8 cellular contexts compared by ENCODE assay signal in genomic region chr9:70421020-70421271, GRCh38. TPM values are rescaled to one million over a fixed set of nuclear protein-coding genes. Genes with fewer than 3 reads are reported as not detected.
A peak's percentile ranks its signal among the peaks of the same experiment; 100 is the strongest.
DNase-seq lines count a peak whose midpoint lies in the region; ATAC-seq and TF ChIP-seq lines count a peak whose summit lies in the region.

No MANE protein-coding gene starts in this region.

- peaks cover 0 to 6% of the 10 kb centered on the region in 2 donors for H3K36me3 Mint-ChIP-seq in CD4-positive, alpha-beta memory T cell
- H3K36me3 Mint-ChIP-seq in neural crest cell (ENCODE audit: low read depth) = no peaks in the 10 kb centered on the region

- H3K4me2 ChIP-seq in OCI-LY3 (ENCODE audit: low read length) = peak overlapping the region; percentile 93

- TF ChIP-seq CTCF in OCI-LY3 (IDR thresholded peaks at IDR 0.05; ENCODE audit: low read depth, low read length) (no peak), neural crest cell (conservative IDR thresholded peaks at IDR 0.05) (no peak)

- POLR2A ChIA-PET in CD4-positive, alpha-beta memory T cell (lab: Charles Lee; ENCODE audit: partially characterized antibody) = interaction anchor here (0.5 to 4.8 kb wide), 20 partner anchors 8 to 1944 kb away, joined by 3 to 100 read pairs (median 6); partner anchors contain the start of genes SMC5 and ZFAND5

- intact Hi-C loops in CD4-positive, alpha-beta memory T cell (cut with micrococcal nuclease) = loop anchor here (1.0 to 5.0 kb wide), 2 partner anchors 46 to 181 kb away; no protein-coding TSS in a partner anchor

- DNase-seq in CD4-positive, alpha-beta memory T cell = no peak
- DNase-seq in neural crest cell (ENCODE audit: low read depth, low spot score) (no peak), NOMO-1 treated with DMSO at 0.1 percent for 48 hours (lab: John Stamatoyannopoulos, UW; ENCODE audit: unreplicated experiment) (no peak), NCI-H2196 treated with DMSO at 0.1 percent for 48 hours (lab: John Stamatoyannopoulos, UW; ENCODE audit: unreplicated experiment) (no peak), GDM1 (lab: John Stamatoyannopoulos, UW) (no peak)

- H2AFZ ChIP-seq in OCI-LY3 (ENCODE audit: low read depth, low read length) = peak overlapping the region; percentile 35; the same call in 1 of the 2 replicates

- H3K9ac ChIP-seq in OCI-LY3 (ENCODE audit: low read length) (peak overlapping the region; percentile 87), duodenal mucosa (ENCODE audit: low read depth in 1 of 2, low read length in 2 of 2) (peak overlapping the region; percentile 83 to 91)

- H3K9me3 ChIP-seq in CD4-positive, alpha-beta memory T cell (ENCODE audit: control insufficient read depth in 1 of 2, low read length in 2 of 2) = no peaks in the 10 kb centered on the region
- H3K9me3 ChIP-seq in OCI-LY3 (ENCODE audit: insufficient read depth, low read length) (no peaks in the 10 kb centered on the region), duodenal mucosa (ENCODE audit: control insufficient read depth in 1 of 2, low read length in 2 of 2) (no peaks in the 10 kb centered on the region)

- CTCF ChIA-PET in CD4-positive, alpha-beta memory T cell (lab: Charles Lee; ENCODE audit: partially characterized antibody) = interaction anchor here (0.9 to 2.9 kb wide), 14 partner anchors 13 to 182 kb away, joined by 3 to 14 read pairs (median 4); no protein-coding TSS in a partner anchor

- peak overlapping the region; percentile 72 to 100 (median 99) for H3K27ac Mint-ChIP-seq in CD4-positive, alpha-beta memory T cell
- H3K27ac Mint-ChIP-seq in neural crest cell (ENCODE audit: unreplicated experiment) = peak overlapping the region; percentile 40

- H3K27ac ChIP-seq in CD4-positive, alpha-beta memory T cell (ENCODE audit: low read depth, low read length) = peak overlapping the region; percentile 91
- no peak overlapping the region for H3K27ac ChIP-seq in OCI-LY3 (ENCODE audit: low read length)
- H3K27ac ChIP-seq in duodenal mucosa (ENCODE audit: low read depth, low read length) = peak overlapping the region; percentile 100

- peaks cover 31 to 62% (median 39%) of the 10 kb centered on the region in 4 donors for H3K4me1 Mint-ChIP-seq in CD4-positive, alpha-beta memory T cell
- peaks cover 38% of the 10 kb centered on the region for H3K4me1 Mint-ChIP-seq in neural crest cell

- H3K27me3 ChIP-seq in CD4-positive, alpha-beta memory T cell (ENCODE audit: insufficient read depth, low read length) = no peaks in the 10 kb centered on the region
- H3K27me3 ChIP-seq in OCI-LY3 (ENCODE audit: low read depth, low read length) (peaks cover 39% of the 10 kb centered on the region), duodenal mucosa (ENCODE audit: control insufficient read depth in 1 of 2, insufficient read depth in 2 of 2, low read length in 2 of 2) (no peaks in the 10 kb centered on the region)

- no peaks in the 10 kb centered on the region for H3K27me3 Mint-ChIP-seq in CD4-positive, alpha-beta memory T cell
- peaks cover 48% of the 10 kb centered on the region for H3K27me3 Mint-ChIP-seq in neural crest cell (ENCODE audit: low read depth)

- peaks cover 37% of the 10 kb centered on the region for H3K4me1 ChIP-seq in CD4-positive, alpha-beta memory T cell (ENCODE audit: insufficient read depth, low read length)
- H3K4me1 ChIP-seq in OCI-LY3 (ENCODE audit: low read length) (peaks cover 21% of the 10 kb centered on the region), duodenal mucosa (ENCODE audit: control insufficient read depth in 1 of 2, insufficient read depth in 2 of 2, low read length in 2 of 2) (peaks cover 23 to 37% of the 10 kb centered on the region in 2 donors)

- ATAC-seq in GM18873 (IDR thresholded peaks at IDR 0.05; ENCODE audit: low FRiP score, unreplicated experiment) = no peak

- H3K4me3 Mint-ChIP-seq in CD4-positive, alpha-beta memory T cell = peak overlapping the region; percentile 81 to 98 (median 95)
- peak overlapping the region; percentile 89 for H3K4me3 Mint-ChIP-seq in neural crest cell

- H3K9me3 Mint-ChIP-seq in CD4-positive, alpha-beta memory T cell = no peaks in the 10 kb centered on the region
- no peaks in the 10 kb centered on the region for H3K9me3 Mint-ChIP-seq in neural crest cell

- H3K4me3 ChIP-seq in CD4-positive, alpha-beta memory T cell (ENCODE audit: low read length in 2 of 2) = peak overlapping the region in 1 of 2 donors; percentile 74
- H3K4me3 ChIP-seq in OCI-LY3 (ENCODE audit: low read length) (peak overlapping the region; percentile 96), duodenal mucosa (ENCODE audit: low read depth in 1 of 2, low read length in 2 of 2) (peak overlapping the region; percentile 69 to 86)

- H4K20me1 ChIP-seq in OCI-LY3 (ENCODE audit: insufficient read depth, low read length) = no peaks in the 10 kb centered on the region

- no peaks in the 10 kb centered on the region for H3K36me3 ChIP-seq in CD4-positive, alpha-beta memory T cell (ENCODE audit: insufficient read depth, low read length)
- H3K36me3 ChIP-seq in OCI-LY3 (replicated peaks; ENCODE audit: low read depth, low read length) = no peaks in the 10 kb centered on the region
- H3K36me3 ChIP-seq in duodenal mucosa (ENCODE audit: control insufficient read depth in 1 of 2, insufficient read depth in 2 of 2, low read length in 2 of 2) = no peaks in the 10 kb centered on the region

- H3K79me2 ChIP-seq in OCI-LY3 (ENCODE audit: low read length) = no peaks in the 10 kb centered on the region

RNA-seq across cellular contexts. Expression of gene KLF9, which starts 6.5 kb away (rescaled TPM):
- total RNA-seq in CD4-positive, alpha-beta memory T cell = 10 to 100 TPM; 18.6 to 20.6 TPM
- 1 to 10 TPM; 1.3 to 4.1 TPM for polyA plus RNA-seq in CD4-positive, alpha-beta memory T cell
- total RNA-seq in neural crest cell = 0.19 and 0.20 TPM in 2 replicates

Comparison
In these comparisons a context has a peak if more than half of its experiments do, and no peak if none do; other contexts are left out.
1. RNA of gene KLF9, which starts 6.5 kb away (total RNA-seq): 18.6 to 20.6 TPM in CD4-positive, alpha-beta memory T cell; 0.19 to 0.20 TPM in neural crest cell; every median in the first group is over 10 times any median in the second.